In the genomic region with DNA sequence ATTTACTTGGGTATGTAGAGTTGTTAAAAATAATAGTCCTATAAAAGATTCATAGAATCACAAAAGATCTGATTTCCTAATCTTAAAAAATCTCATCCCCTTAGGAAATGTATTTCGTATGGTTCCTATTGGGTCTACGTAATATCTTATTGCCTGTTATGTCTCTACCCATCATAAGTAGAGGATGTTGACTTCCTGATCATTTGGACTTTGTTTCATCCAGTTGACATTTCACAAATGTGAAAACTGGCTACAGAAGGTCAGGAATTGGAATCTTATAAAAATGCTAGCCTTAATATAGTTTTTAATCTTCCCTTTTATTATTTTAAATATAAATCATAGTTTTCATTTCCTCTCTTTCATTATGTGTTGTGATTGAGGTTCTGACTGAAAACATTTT, we compare ENCODE assay signal across 2 cellular contexts.
A peak's percentile ranks its signal among the peaks of the same experiment; 100 is the strongest.
TF ChIP-seq lines count a peak whose summit lies in the region.

No MANE protein-coding gene starts in this region.

TF ChIP-seq in liver, 16 proteins besides CTCF, POLR2A, EP300 and RAD21:
- TF ChIP-seq NR2F2 (IDR thresholded peaks at IDR 0.05) (no peak), TAF1 (conservative IDR thresholded peaks at IDR 0.05) (no peak), HNF4G (IDR thresholded peaks at IDR 0.05) (no peak), YY1 (IDR thresholded peaks at IDR 0.05) (no peak), HNF4A (conservative IDR thresholded peaks at IDR 0.05) (peak; percentile 48 to 62)
TF ChIP-seq in liver: peak in this region for 1.

TF ChIP-seq in HepG2, 621 proteins besides CTCF, POLR2A, EP300 and RAD21:
- TF ChIP-seq, protein P1, sequence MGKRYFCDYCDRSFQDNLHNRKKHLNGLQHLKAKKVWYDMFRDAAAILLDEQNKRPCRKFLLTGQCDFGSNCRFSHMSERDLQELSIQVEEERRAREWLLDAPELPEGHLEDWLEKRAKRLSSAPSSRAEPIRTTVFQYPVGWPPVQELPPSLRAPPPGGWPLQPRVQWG (CRISPR knock-in tag; IDR thresholded peaks at IDR 0.05; ENCODE audit: borderline replicate concordance, low read depth), result no peak
- TF ChIP-seq HMG20A (CRISPR knock-in tag; IDR thresholded peaks at IDR 0.05; ENCODE audit: borderline replicate concordance) (no peak), ZNF747 (CRISPR knock-in tag; IDR thresholded peaks at IDR 0.05; ENCODE audit: borderline replicate concordance) (no peak), ZNF629 (CRISPR knock-in tag; conservative IDR thresholded peaks at IDR 0.05) (no peak), KLF13 (CRISPR knock-in tag; IDR thresholded peaks at IDR 0.05) (no peak), RARA (CRISPR knock-in tag; IDR thresholded peaks at IDR 0.05) (no peak), NFKBIZ (CRISPR knock-in tag; IDR thresholded peaks at IDR 0.05) (no peak), SMARCC2 (IDR thresholded peaks at IDR 0.05) (no peak), SRF (IDR thresholded peaks at IDR 0.05; ENCODE audit: low read depth, low read length) (no peak)
- TF ChIP-seq, protein P2, sequence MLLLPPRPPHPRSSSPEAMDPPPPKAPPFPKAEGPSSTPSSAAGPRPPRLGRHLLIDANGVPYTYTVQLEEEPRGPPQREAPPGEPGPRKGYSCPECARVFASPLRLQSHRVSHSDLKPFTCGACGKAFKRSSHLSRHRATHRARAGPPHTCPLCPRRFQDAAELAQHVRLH (CRISPR knock-in tag; IDR thresholded peaks at IDR 0.05; ENCODE audit: borderline replicate concordance, low read depth), result no peak
- TF ChIP-seq, protein P3, sequence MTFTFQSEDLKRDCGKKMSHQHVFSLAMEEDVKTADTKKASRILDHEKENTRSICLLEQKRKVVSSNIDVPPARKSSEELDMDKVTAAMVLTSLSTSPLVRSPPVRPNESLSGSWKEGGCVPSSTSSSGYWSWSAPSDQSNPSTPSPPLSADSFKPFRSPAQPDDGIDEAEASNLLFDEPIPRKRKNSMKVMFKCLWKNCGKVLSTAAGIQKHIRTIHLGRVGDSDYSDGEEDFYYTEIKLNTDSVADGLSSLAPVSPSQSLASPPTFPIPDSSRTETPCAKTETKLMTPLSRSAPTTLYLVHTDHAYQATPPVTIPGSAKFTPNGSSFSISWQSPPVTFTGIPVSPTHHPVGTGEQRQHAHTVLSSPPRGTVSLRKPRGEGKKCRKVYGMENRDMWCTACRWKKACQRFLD (CRISPR knock-in tag; IDR thresholded peaks at IDR 0.05; ENCODE audit: borderline replicate concordance), result no peak
